Comparison of ENCODE assay signal across 16 cellular contexts in the genomic region with DNA sequence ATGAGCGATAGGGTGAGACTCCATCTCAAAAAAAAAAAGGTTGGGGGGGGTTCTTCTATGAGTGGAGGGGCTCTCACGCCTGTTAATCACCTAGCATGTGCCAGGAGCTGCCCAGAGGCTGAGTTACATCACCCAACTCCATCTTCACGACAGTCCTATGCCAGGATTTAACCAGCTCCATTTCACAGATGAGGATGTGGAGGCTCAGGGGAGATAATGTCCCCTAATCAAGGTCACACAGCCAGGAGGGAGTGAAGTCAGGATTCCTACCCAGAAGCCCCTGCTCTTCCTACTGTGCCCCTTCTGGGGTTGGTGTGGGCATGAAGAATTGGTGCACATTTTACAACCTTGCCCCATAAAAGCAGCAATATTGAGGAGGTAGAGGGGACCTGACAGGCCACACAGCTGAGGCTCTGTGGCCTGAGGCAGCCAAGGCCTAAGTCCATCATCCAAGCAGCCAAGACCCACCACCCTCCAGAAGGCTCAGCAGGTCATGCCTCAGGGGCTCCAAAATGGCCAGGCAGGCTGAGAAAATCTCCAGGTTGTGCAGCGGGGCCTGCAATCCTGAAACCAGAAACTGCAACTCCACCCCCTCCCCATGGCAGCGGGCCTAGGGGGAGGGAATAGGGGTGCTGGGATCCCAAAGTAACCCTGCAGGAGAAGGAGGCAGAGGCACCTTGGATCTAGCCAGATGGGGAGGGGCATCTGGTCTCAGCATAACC. TPM values are rescaled to one million over a fixed set of nuclear protein-coding genes. Genes with fewer than 3 reads are reported as not detected.
DNase-seq lines count a peak whose midpoint lies in the region; ATAC-seq and TF ChIP-seq lines count a peak whose summit lies in the region.
"Had no signal": no experiment of that assay in that cellular context is flagged by ENCODE, and none has a peak within 500 bp of the region (broad histone marks: within the 10 kb centered on the region; RNA-seq: fewer than 3 reads in every experiment).

No MANE protein-coding gene starts in this region.

- no peak overlapping the region for H3K4me2 ChIP-seq in mesendoderm (ENCODE audit: low read length)
- H3K4me2 ChIP-seq: BLaER1 had no signal

- TF ChIP-seq POLR2A in thyroid gland (IDR thresholded peaks at IDR 0.05) (no peak), body of pancreas (IDR thresholded peaks at IDR 0.05) (no peak)

- no peak overlapping the region for H2AK5ac ChIP-seq in mesendoderm (ENCODE audit: low read length)

- H2BK15ac ChIP-seq in mesendoderm (replicated peaks; ENCODE audit: low read depth) = no peak overlapping the region

- H3K18ac ChIP-seq in mesendoderm (ENCODE audit: low read length) = no peak overlapping the region

- H3K4me3 ChIP-seq in NT2/D1 (ENCODE audit: insufficient read length, low read depth) (no peak overlapping the region), mesendoderm (ENCODE audit: low read length) (no peak overlapping the region), thyroid gland (replicated peaks in 1 of 3) (no peak overlapping the region), body of pancreas (no peak overlapping the region)
- H3K4me3 ChIP-seq: BLaER1, GM23248 had no signal

- no peak overlapping the region for H3K4me3 Mint-ChIP-seq in T-helper 17 cell
- H3K4me3 Mint-ChIP-seq: CD8-positive, alpha-beta memory T cell; H9; IgD-negative memory B cell had no signal

- H3K9ac ChIP-seq in NT2/D1 (ENCODE audit: insufficient read length, low read depth) (peak overlapping the region; percentile 51), mesendoderm (ENCODE audit: low read length) (no peak overlapping the region)
- H3K9ac ChIP-seq: BLaER1 had no signal

- no peak overlapping the region for H3K27ac Mint-ChIP-seq in T-helper 17 cell
- H3K27ac Mint-ChIP-seq: H9 had no signal

- no peak for ATAC-seq in T-helper 17 cell
- no peak for ATAC-seq in body of pancreas

- H3K27me3 ChIP-seq in NT2/D1 (ENCODE audit: insufficient read depth, insufficient read length) = peaks cover 16% of the 10 kb centered on the region
- no peaks in the 10 kb centered on the region for H3K27me3 ChIP-seq in mesendoderm (ENCODE audit: insufficient read depth, low read length, poor library complexity)
- H3K27me3 ChIP-seq in thyroid gland = no peaks in the 10 kb centered on the region
- H3K27me3 ChIP-seq in body of pancreas = no peaks in the 10 kb centered on the region
- H3K27me3 ChIP-seq: BLaER1 had no signal

- H3K9me3 ChIP-seq in NT2/D1 (ENCODE audit: insufficient read depth, low read length) = no peaks in the 10 kb centered on the region
- no peaks in the 10 kb centered on the region for H3K9me3 ChIP-seq in thyroid gland
- no peaks in the 10 kb centered on the region for H3K9me3 ChIP-seq in T-helper 17 cell (ENCODE audit: control insufficient read depth, low read length, poor library complexity, severe bottlenecking)
- no peaks in the 10 kb centered on the region for H3K9me3 ChIP-seq in body of pancreas
- H3K9me3 ChIP-seq: BLaER1, Caco-2 had no signal

- TF ChIP-seq CTCF in thyroid gland (IDR thresholded peaks at IDR 0.05) = no peak
- no peak for TF ChIP-seq CTCF in body of pancreas (IDR thresholded peaks at IDR 0.05)

- H3K27me3 Mint-ChIP-seq in T-helper 17 cell = no peaks in the 10 kb centered on the region

- no peaks in the 10 kb centered on the region for H3K79me1 ChIP-seq in mesendoderm (ENCODE audit: low read length)

- no peak overlapping the region for H4K5ac ChIP-seq in mesendoderm (ENCODE audit: low read length)

- peaks cover 11% of the 10 kb centered on the region for H3K4me1 ChIP-seq in NT2/D1 (ENCODE audit: insufficient read depth, insufficient read length)
- H3K4me1 ChIP-seq in mesendoderm (ENCODE audit: control insufficient read depth, low read depth, low read length) = no peaks in the 10 kb centered on the region
- peaks cover 0 to 18% of the 10 kb centered on the region in 2 donors for H3K4me1 ChIP-seq in thyroid gland
- peaks cover 18% of the 10 kb centered on the region for H3K4me1 ChIP-seq in body of pancreas

- WGBS in mesendoderm (ENCODE audit: extremely low coverage, insufficient coverage, low lambda C conversion rate) = no CpG with 5 or more reads among the region's 5 CpGs
- 72 to 88% methylated on average over 4 to 5 of the region's 5 CpGs for WGBS in thyroid gland, 2 donors
- WGBS in body of pancreas, 2 donors = 73 to 78% methylated on average over 5 of the region's 5 CpGs

- no peaks in the 10 kb centered on the region for H3K36me3 ChIP-seq in NT2/D1 (ENCODE audit: insufficient read depth, insufficient read length, low read length)
- no peaks in the 10 kb centered on the region for H3K36me3 ChIP-seq in mesendoderm (ENCODE audit: control insufficient read depth, insufficient read depth, low read length)
- no peaks in the 10 kb centered on the region for H3K36me3 ChIP-seq in thyroid gland
- no peaks in the 10 kb centered on the region for H3K36me3 ChIP-seq in body of pancreas (replicated peaks in 1 of 2; ENCODE audit: insufficient read depth in 1 of 2, low read depth in 2 of 2)
- H3K36me3 ChIP-seq: BLaER1 had no signal

- intact Hi-C loops in thyroid gland (cut with DNase I) (no loop called here), body of pancreas (cut with DNase I) (no loop called here)

- H3K27ac ChIP-seq in mesendoderm (ENCODE audit: low read depth, low read length) = no peak overlapping the region
- H3K27ac ChIP-seq in thyroid gland = no peak overlapping the region
- no peak overlapping the region for H3K27ac ChIP-seq in body of pancreas
- H3K27ac ChIP-seq: BLaER1 had no signal

- DNase-seq in ELF-1 (ENCODE audit: low read depth, low spot score) = peak; percentile 32
- DNase-seq in NT2/D1 (ENCODE audit: low read depth, low spot score) = no peak
- DNase-seq in mesendoderm = no peak
- peak; percentile 20 to 30 for DNase-seq in thyroid gland
- no peak for DNase-seq in cortex of kidney (lab: John Stamatoyannopoulos, UW)
- no peak for DNase-seq in T-helper 17 cell
- DNase-seq in body of pancreas = no peak
- DNase-seq: AML-193; Caco-2; CD8-positive, alpha-beta memory T cell; DMS79; GM23248; H9 had no signal

- H2BK120ac ChIP-seq in mesendoderm (ENCODE audit: low read depth, low read length) = no peak overlapping the region

- no peak overlapping the region for H4K8ac ChIP-seq in mesendoderm (ENCODE audit: low read depth, low read length)

- H3K4me1 Mint-ChIP-seq in T-helper 17 cell = peaks cover 6% of the 10 kb centered on the region

- no peak overlapping the region for H3K4ac ChIP-seq in mesendoderm (ENCODE audit: low read depth, low read length)

- H2BK5ac ChIP-seq in mesendoderm (ENCODE audit: low read length) = no peak overlapping the region

- H3K56ac ChIP-seq in mesendoderm (ENCODE audit: low read length) = peak overlapping the region; percentile 25

- no peaks in the 10 kb centered on the region for H3K79me2 ChIP-seq in mesendoderm (ENCODE audit: control insufficient read depth, insufficient read depth, low read length)

- no peaks in the 10 kb centered on the region for H3K36me3 Mint-ChIP-seq in T-helper 17 cell (ENCODE audit: low read depth)
- H3K36me3 Mint-ChIP-seq: CD8-positive, alpha-beta memory T cell had no signal

- H3K23ac ChIP-seq in mesendoderm (ENCODE audit: low read length) = no peak overlapping the region

RNA-seq across cellular contexts. Expression of a gene that starts 6.9 kb away (rescaled TPM):
- not detected for polyA plus RNA-seq in mesendoderm (2013, experiment 1 of 2)
- not detected for polyA plus RNA-seq in mesendoderm (2013, experiment 2 of 2)
- total RNA-seq in thyroid gland (not detected), T-helper 17 cell (not detected), body of pancreas (10 to 100 TPM; 15.5 to 51.6 TPM)
- total RNA-seq: Caco-2; CD8-positive, alpha-beta memory T cell; GM23248; H9; HT-29 had no signal
- polyA plus RNA-seq: CD8-positive, alpha-beta memory T cell; GM23248; IgD-negative memory B cell had no signal

RNA-seq across cellular contexts. Expression of a gene that starts 18.4 kb away (rescaled TPM):
- 0.69 TPM for polyA plus RNA-seq in mesendoderm (2013, experiment 1 of 2)
- 0.67 TPM for polyA plus RNA-seq in mesendoderm (2013, experiment 2 of 2)
- total RNA-seq in thyroid gland (1 to 10 TPM in 1 of 4 donors, not detected in 3; 2.2 TPM), T-helper 17 cell (not detected), body of pancreas (not detected)
- total RNA-seq: Caco-2; CD8-positive, alpha-beta memory T cell; GM23248; HT-29 had no signal
- polyA plus RNA-seq: CD8-positive, alpha-beta memory T cell; GM23248; IgD-negative memory B cell had no signal

RNA-seq across cellular contexts. Expression of a gene that starts 28.0 kb away (rescaled TPM):
- polyA plus RNA-seq in mesendoderm (2013, experiment 1 of 2) = 7.5 TPM
- 7.9 TPM for polyA plus RNA-seq in mesendoderm (2013, experiment 2 of 2)
- 10 to 100 TPM in 1 of 4 donors, 1 to 10 TPM in 3; 6.5 to 30.8 (median 9.0) TPM for total RNA-seq in thyroid gland
- 1 to 10 TPM; 1.5 to 2.2 TPM for total RNA-seq in T-helper 17 cell
- total RNA-seq in body of pancreas = 1 to 10 TPM; 1.6 to 2.6 TPM

Comparison
In these comparisons a context has a peak if more than half of its experiments do, and no peak if none do; other contexts are left out.
1. DNase-seq: peak in ELF-1 (single experiment) and thyroid gland (2 of 2); none in NT2/D1 (single experiment), mesendoderm (single experiment), cortex of kidney (single experiment), T-helper 17 cell (0 of 3) and body of pancreas (0 of 4).
2. RNA of a gene that starts 6.9 kb away (total RNA-seq): 15.5 to 51.6 TPM in body of pancreas; not detected in thyroid gland and not detected in T-helper 17 cell; every median in the first group is over 4 times any median in the second.